Comparison of ENCODE assay signal across 8 cellular contexts in the genomic region with DNA sequence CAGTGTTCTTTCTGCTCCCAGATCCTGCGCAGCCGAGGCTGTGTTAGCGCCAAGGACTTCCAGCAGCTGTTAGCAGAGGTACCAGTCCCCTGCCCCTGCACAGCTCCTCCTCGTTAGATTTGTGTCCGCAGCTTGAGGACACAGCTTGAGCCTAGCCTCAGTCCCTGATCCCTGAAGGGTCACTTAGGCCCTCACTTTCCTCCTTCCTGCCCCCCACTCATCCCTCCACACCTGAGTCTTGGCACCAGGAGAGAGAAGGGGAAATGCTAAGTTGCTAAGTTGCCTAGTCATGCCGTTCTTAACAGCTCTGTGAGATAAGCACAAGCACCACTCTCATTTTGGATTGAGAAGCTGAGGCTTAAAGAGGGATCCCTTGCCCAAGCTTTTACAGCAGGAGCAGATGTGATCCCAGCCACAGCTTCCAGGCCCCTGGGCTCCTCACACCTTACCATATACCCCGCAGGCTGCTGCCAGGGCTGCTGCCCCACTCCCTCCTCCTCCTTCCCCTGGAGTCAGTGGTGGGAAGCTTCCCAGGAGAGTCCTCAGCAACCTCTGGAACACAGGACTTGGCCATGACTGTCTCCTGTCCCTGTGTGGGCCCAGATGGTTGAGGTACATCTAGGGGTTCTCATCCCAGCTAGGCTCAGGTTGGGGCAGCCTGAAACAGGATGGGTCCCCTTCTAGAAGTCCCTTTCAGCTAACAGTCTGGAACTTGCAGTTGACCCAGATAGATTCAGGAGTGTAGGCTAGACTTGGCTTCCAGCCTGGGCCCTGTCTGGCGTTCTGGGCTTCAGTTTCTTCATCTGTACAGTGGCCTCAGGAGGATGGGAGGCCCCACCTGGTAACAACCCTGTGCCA. TPM values are rescaled to one million over a fixed set of nuclear protein-coding genes. Genes with fewer than 3 reads are reported as not detected.
DNase-seq lines count a peak whose midpoint lies in the region; ATAC-seq and TF ChIP-seq lines count a peak whose summit lies in the region.

No MANE protein-coding gene starts in this region.

- H3K4me1 ChIP-seq in iPS DF 6.9 (ENCODE audit: control insufficient read depth, insufficient read depth, low read length) = no peaks in the 10 kb centered on the region
- peaks cover 43% of the 10 kb centered on the region for H3K4me1 ChIP-seq in stomach smooth muscle (ENCODE audit: control insufficient read depth, insufficient read depth, low read length)

- H3K36me3 Mint-ChIP-seq in activated CD4-positive, alpha-beta T cell treated with anti-CD3 and anti-CD28 coated beads, Interleukin-2, amount 10 ng/mL, durations not matched to agents 24 days and 14 days (ENCODE audit: low read depth) = peaks cover 6% of the 10 kb centered on the region

- H3K4me3 ChIP-seq in WI38 (ENCODE audit: low read depth, low read length) (peak overlapping the region; percentile 81), iPS DF 6.9 (ENCODE audit: low read length) (peak overlapping the region; percentile 100; the same call in 1 of the 2 replicates), stomach smooth muscle (ENCODE audit: low read length in 2 of 2) (peak overlapping the region; percentile 85 to 98)

- no CpG with 5 or more reads among the region's 8 CpGs for WGBS in iPS DF 6.9 (ENCODE audit: insufficient coverage, insufficient read length)

- no peak for ATAC-seq in left lobe of liver

- intact Hi-C loops in activated CD4-positive, alpha-beta T cell treated with anti-CD3 and anti-CD28 coated beads, Interleukin-2, amount 10 ng/mL, durations not matched to agents 24 days and 14 days (cut with micrococcal nuclease) = loop anchor here (2.0 to 10.0 kb wide), 4 partner anchors 101 to 451 kb away; partner anchors contain the start of genes KNTC1, MPHOSPH9, MTRFR and RSRC2

- peak; percentile 67 for DNase-seq in activated CD4-positive, alpha-beta T cell treated with anti-CD3 and anti-CD28 coated beads, Interleukin-2, amount 10 ng/mL, durations not matched to agents 24 days and 14 days
- DNase-seq in activated CD4-positive, alpha-beta T cell treated with anti-CD3 and anti-CD28 coated beads, Interleukin-2, amount 50 U/mL, for 4 hours = no peak
- DNase-seq in iPS DF 6.9 (ENCODE audit: low read depth, low spot score) (no peak), NCI-H2081 (lab: John Stamatoyannopoulos, UW) (no peak), DMS114 treated with DMSO at 0.1 percent for 48 hours (lab: John Stamatoyannopoulos, UW; ENCODE audit: unreplicated experiment) (no peak), left lobe of liver (ENCODE audit: low spot score) (no peak)

- H3K27ac Mint-ChIP-seq in activated CD4-positive, alpha-beta T cell treated with anti-CD3 and anti-CD28 coated beads, Interleukin-2, amount 10 ng/mL, durations not matched to agents 24 days and 14 days = peak overlapping the region; percentile 99

- H3K27me3 Mint-ChIP-seq in activated CD4-positive, alpha-beta T cell treated with anti-CD3 and anti-CD28 coated beads, Interleukin-2, amount 10 ng/mL, durations not matched to agents 24 days and 14 days = no peaks in the 10 kb centered on the region

- H3K27me3 ChIP-seq in iPS DF 6.9 (ENCODE audit: control insufficient read depth, insufficient read depth, low read length) (no peaks in the 10 kb centered on the region), stomach smooth muscle (ENCODE audit: control insufficient read depth in 1 of 2, insufficient read depth in 2 of 2, low read length in 2 of 2) (no peaks in the 10 kb centered on the region)

- H3K4me1 Mint-ChIP-seq in activated CD4-positive, alpha-beta T cell treated with anti-CD3 and anti-CD28 coated beads, Interleukin-2, amount 10 ng/mL, durations not matched to agents 24 days and 14 days = peaks cover 23% of the 10 kb centered on the region

- H3K27ac ChIP-seq in iPS DF 6.9 (ENCODE audit: low read length) (no peak overlapping the region), stomach smooth muscle (ENCODE audit: low read length) (peak overlapping the region; percentile 97)

- H3K9me3 ChIP-seq in iPS DF 6.9 (ENCODE audit: control insufficient read depth, insufficient read depth, low read length) (no peaks in the 10 kb centered on the region), stomach smooth muscle (ENCODE audit: control insufficient read depth in 2 of 2, low read length in 2 of 2) (no peaks in the 10 kb centered on the region)

- no peak for TF ChIP-seq CTCF in WI38 (IDR thresholded peaks at IDR 0.05; ENCODE audit: low read depth, low read length)

- H3K9ac ChIP-seq in stomach smooth muscle (ENCODE audit: low read length in 2 of 2) = peak overlapping the region; percentile 95 to 96

- peak overlapping the region; percentile 94 for H3K4me3 Mint-ChIP-seq in activated CD4-positive, alpha-beta T cell treated with anti-CD3 and anti-CD28 coated beads, Interleukin-2, amount 10 ng/mL, durations not matched to agents 24 days and 14 days

- no peaks in the 10 kb centered on the region for H3K9me3 Mint-ChIP-seq in activated CD4-positive, alpha-beta T cell treated with anti-CD3 and anti-CD28 coated beads, Interleukin-2, amount 10 ng/mL, durations not matched to agents 24 days and 14 days

- H3K36me3 ChIP-seq in iPS DF 6.9 (ENCODE audit: control insufficient read depth, insufficient read depth, low read length) (no peaks in the 10 kb centered on the region; the same call in 1 of the 2 replicates), stomach smooth muscle (ENCODE audit: control insufficient read depth in 2 of 2, insufficient read depth in 2 of 2, low read length in 2 of 2) (peaks cover 0 to 9% of the 10 kb centered on the region in 2 donors)

RNA-seq across cellular contexts. Expression of gene OGFOD2, which starts 1.0 kb away (rescaled TPM):
- total RNA-seq in activated CD4-positive, alpha-beta T cell treated with anti-CD3 and anti-CD28 coated beads, Interleukin-2, amount 10 ng/mL, durations not matched to agents 24 days and 14 days = 22.7 and 23.4 TPM in 2 replicates
- 26.1 TPM for total RNA-seq in left lobe of liver

RNA-seq across cellular contexts. Expression of gene ARL6IP4, which starts 4.5 kb away (rescaled TPM):
- 150 and 160 TPM in 2 replicates for total RNA-seq in activated CD4-positive, alpha-beta T cell treated with anti-CD3 and anti-CD28 coated beads, Interleukin-2, amount 10 ng/mL, durations not matched to agents 24 days and 14 days
- 122 TPM for total RNA-seq in left lobe of liver

RNA-seq across cellular contexts. Expression of gene ABCB9, which starts 9.8 kb away (rescaled TPM):
- 3.7 and 4.1 TPM in 2 replicates for total RNA-seq in activated CD4-positive, alpha-beta T cell treated with anti-CD3 and anti-CD28 coated beads, Interleukin-2, amount 10 ng/mL, durations not matched to agents 24 days and 14 days
- 1.2 TPM for total RNA-seq in left lobe of liver
